ENCODE assay signal across 2 cellular contexts in genomic region chr12:46442723-46443122, GRCh38.
TF ChIP-seq lines count a peak whose summit lies in the region.

No MANE protein-coding gene starts in this region.

TF ChIP-seq in A549, 52 proteins besides CTCF, POLR2A, EP300 and RAD21:
- TF ChIP-seq PBX3 (IDR thresholded peaks at IDR 0.05), result no peak
- TF ChIP-seq SMC3 (IDR thresholded peaks at IDR 0.05), result no peak
- no peak for TF ChIP-seq HOXA7 (CRISPR knock-in tag; IDR thresholded peaks at IDR 0.05)
- TF ChIP-seq NFE2L2 (conservative IDR thresholded peaks at IDR 0.05; ENCODE audit: low read length), result no peak
- no peak for TF ChIP-seq HES2 (IDR thresholded peaks at IDR 0.05)
- no peak for TF ChIP-seq EHF (CRISPR knock-in tag; IDR thresholded peaks at IDR 0.05)

TF ChIP-seq in IMR-90, 13 proteins besides CTCF, POLR2A, EP300 and RAD21:
- TF ChIP-seq NFE2L2 (IDR thresholded peaks at IDR 0.05; ENCODE audit: low read depth, low read length) (no peak), ELK1 (IDR thresholded peaks at IDR 0.05; ENCODE audit: borderline replicate concordance, low read depth, low read length) (no peak), CHD1 (IDR thresholded peaks at IDR 0.05; ENCODE audit: low read depth, low read length) (no peak), RCOR1 (IDR thresholded peaks at IDR 0.05; ENCODE audit: insufficient replicate concordance, low read length) (no peak), RFX5 (IDR thresholded peaks at IDR 0.05; ENCODE audit: low read depth, low read length) (no peak), MAFK (IDR thresholded peaks at IDR 0.05; ENCODE audit: low read depth, low read length) (no peak), BHLHE40 (IDR thresholded peaks at IDR 0.05; ENCODE audit: low read depth, low read length) (no peak), FOS (IDR thresholded peaks at IDR 0.05; ENCODE audit: low read depth, low read length) (no peak), MAZ (IDR thresholded peaks at IDR 0.05; ENCODE audit: borderline replicate concordance, low read depth, low read length) (no peak), SMC3 (IDR thresholded peaks at IDR 0.05; ENCODE audit: low read depth, low read length) (no peak), CEBPB (IDR thresholded peaks at IDR 0.05; ENCODE audit: low read depth, low read length) (no peak), MXI1 (IDR thresholded peaks at IDR 0.05; ENCODE audit: borderline replicate concordance, low read depth, low read length) (no peak), USF2 (IDR thresholded peaks at IDR 0.05; ENCODE audit: low read depth, low read length) (no peak)
